Comparison of ENCODE assay signal across 15 cellular contexts in the genomic region with DNA sequence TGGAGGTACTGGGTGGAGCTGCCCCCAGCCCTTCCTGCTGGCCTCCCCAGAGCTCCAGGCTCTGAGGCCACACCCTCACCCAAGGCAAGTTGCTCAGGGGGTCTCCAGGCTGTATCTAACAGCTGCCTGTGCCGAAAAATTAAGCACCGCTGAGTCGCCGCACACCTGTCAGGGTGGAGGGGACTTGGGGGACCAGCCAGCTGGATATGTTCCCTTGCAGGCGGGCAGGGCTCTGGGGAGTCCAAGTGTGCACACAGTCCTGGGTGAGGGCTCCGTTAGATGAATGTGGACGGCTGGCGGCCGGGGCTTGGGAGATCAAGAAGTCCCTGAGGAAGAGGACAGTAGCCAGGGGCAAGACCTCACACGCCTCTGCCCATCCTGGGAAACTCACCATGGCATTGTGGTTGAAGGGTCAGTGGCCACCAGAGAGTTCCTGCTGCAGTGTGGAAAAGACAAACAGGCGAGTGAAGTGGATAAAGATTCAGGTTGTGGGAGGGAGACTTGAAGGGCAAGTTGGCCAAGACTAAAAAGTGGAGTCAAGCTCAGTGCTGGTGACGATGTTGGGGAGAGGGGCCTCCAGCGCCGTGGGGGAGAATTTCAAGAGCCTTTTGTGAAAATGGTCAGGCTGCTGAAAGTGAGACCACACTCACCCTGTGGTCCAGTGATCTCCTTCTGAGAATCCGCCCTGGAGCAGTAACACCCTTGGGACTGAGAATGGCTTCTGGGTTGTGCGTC.
"Had no signal": no experiment of that assay in that cellular context is flagged by ENCODE, and none has a peak within 500 bp of the region (broad histone marks: within the 10 kb centered on the region; RNA-seq: fewer than 3 reads in every experiment).

No MANE protein-coding gene starts in this region.

- H3K27me3 ChIP-seq: esophagus muscularis mucosa, neural progenitor cell, ovary had no signal

- ATAC-seq: activated CD8-positive, alpha-beta T cell treated with anti-CD3 and anti-CD28 coated beads, Interleukin-2, amount 10 ng/mL, durations not matched to agents 7 days and 5 days; left colon had no signal

- DNase-seq: activated CD4-positive, alpha-beta T cell treated with anti-CD3 and anti-CD28 coated beads, Interleukin-2, amount 10 ng/mL, durations not matched to agents 7 days and 5 days; activated CD8-positive, alpha-beta T cell treated with anti-CD3 and anti-CD28 coated beads, Interleukin-2, amount 10 ng/mL, durations not matched to agents 7 days and 5 days; activated naive CD4-positive, alpha-beta T cell treated with anti-CD3 and anti-CD28 coated beads, Interleukin-2, amount 10 ng/mL, durations not matched to agents 7 days and 5 days; activated T-cell treated with anti-CD3 and anti-CD28 coated beads, Interleukin-2, amount 50 U/mL, for 24 hours; dermis blood vessel endothelial cell; effector memory CD4-positive, alpha-beta T cell; left colon; mammary epithelial cell; stimulated activated CD4-positive, alpha-beta T cell treated with anti-CD3 and anti-CD28 coated beads, Interleukin-12 subunit alpha, Interleukin-12 subunit beta, amount 100 ng/mL, for 4 hours; stimulated activated CD4-positive, alpha-beta T cell treated with anti-CD3 and anti-CD28 coated beads, Interleukin-1b, Interleukin-23, amount 100 ng/mL, for 48 hours; stimulated activated CD8-positive, alpha-beta memory T cell treated with anti-CD3 and anti-CD28 coated beads, Interleukin-4, amount 100 ng/mL, for 48 hours; stimulated activated naive CD4-positive, alpha-beta T cell had no signal

- H3K27ac ChIP-seq: esophagus muscularis mucosa, neural progenitor cell had no signal

- H3K9me3 ChIP-seq: ovary had no signal

- H3K4me2 ChIP-seq: neural progenitor cell had no signal

- H3K9ac ChIP-seq: neural progenitor cell had no signal

- H3K4me3 ChIP-seq: esophagus muscularis mucosa, neural progenitor cell, ovary had no signal

- H2AFZ ChIP-seq: neural progenitor cell had no signal

- H3K4me1 ChIP-seq: neural progenitor cell had no signal

- H3K36me3 ChIP-seq: esophagus muscularis mucosa, neural progenitor cell, ovary had no signal
